ENCODE assay signal across 8 cellular contexts in genomic region chr19:34255546-34255945, GRCh38. TPM values are rescaled to one million over a fixed set of nuclear protein-coding genes. Genes with fewer than 3 reads are reported as not detected.
DNase-seq lines count a peak whose midpoint lies in the region; ATAC-seq and TF ChIP-seq lines count a peak whose summit lies in the region.

No MANE protein-coding gene starts in this region.

- H3K27me3 ChIP-seq in left ventricle myocardium inferior (ENCODE audit: low read depth) (no peaks in the 10 kb centered on the region), mammary epithelial cell (ENCODE audit: insufficient read depth, low read length) (no peaks in the 10 kb centered on the region), mucosa of rectum (ENCODE audit: control insufficient read depth in 2 of 2, insufficient read depth in 2 of 2, low read length in 2 of 2) (no peaks in the 10 kb centered on the region), vagina (no peaks in the 10 kb centered on the region)

- H3K36me3 ChIP-seq in left ventricle myocardium inferior (peaks cover 5% of the 10 kb centered on the region), mammary epithelial cell (ENCODE audit: insufficient read depth, low read length) (no peaks in the 10 kb centered on the region), mucosa of rectum (ENCODE audit: control insufficient read depth in 2 of 2, insufficient read depth in 2 of 2, low read length in 2 of 2) (no peaks in the 10 kb centered on the region), vagina (no peaks in the 10 kb centered on the region)

- no peak for TF ChIP-seq POLR2A in vagina (IDR thresholded peaks at IDR 0.05)

- dilution Hi-C loops in mammary epithelial cell (cut with HindIII; ENCODE audit: low sequenced_read_pairs): no loop called here

- H3K9ac ChIP-seq in mammary epithelial cell (ENCODE audit: insufficient read depth, low read length): peak overlapping the region; percentile 76
- peak overlapping the region; percentile 72 to 95 for H3K9ac ChIP-seq in mucosa of rectum (ENCODE audit: low read depth in 1 of 2, low read length in 2 of 2)

- BruUV-seq in mammary epithelial cell (replicated peaks; lab: Mats Ljungman, UMichigan): no TSS peak

- CTCF ChIA-PET in mammary epithelial cell (lab: Charles Lee; ENCODE audit: low non-redundant PET): no interaction called here

- H2AFZ ChIP-seq in mammary epithelial cell (ENCODE audit: low read depth, low read length): peak overlapping the region; percentile 98

- DNase-seq in left ventricle myocardium inferior: no peak
- no peak for DNase-seq in left ventricle myocardium superior
- no peak for DNase-seq in mammary epithelial cell
- no peak for DNase-seq in vagina (ENCODE audit: extremely low spot score in 2 of 2)
- DNase-seq in SHP77 (lab: John Stamatoyannopoulos, UW): no peak
- no peak for DNase-seq in T1000 (lab: John Stamatoyannopoulos, UW)
- DNase-seq in HPDE6-E6E7 (ENCODE audit: extremely low spot score): no peak

- TF ChIP-seq CTCF in left ventricle myocardium inferior (IDR thresholded peaks at IDR 0.05; ENCODE audit: borderline replicate concordance) (no peak), mammary epithelial cell (conservative IDR thresholded peaks at IDR 0.05 in 1 of 2, IDR thresholded peaks at IDR 0.05 in 1 of 2; ENCODE audit: extremely low read depth in 1 of 2, insufficient read depth in 1 of 2, low read depth in 1 of 2, low read length in 2 of 2) (no peak), vagina (IDR thresholded peaks at IDR 0.05) (no peak)

- H3K4me3 ChIP-seq in left ventricle myocardium inferior: peak overlapping the region; percentile 87
- peak overlapping the region; percentile 87 to 89 (median 88) for H3K4me3 ChIP-seq in mammary epithelial cell (replicated peaks in 1 of 3; ENCODE audit: insufficient read depth in 1 of 3, low read depth in 2 of 3, low read length in 3 of 3)
- H3K4me3 ChIP-seq in mucosa of rectum (ENCODE audit: low read length in 2 of 2): peak overlapping the region; percentile 81 to 89
- peak overlapping the region; percentile 93 to 100 for H3K4me3 ChIP-seq in vagina

- 29% methylated on average over 9 of the region's 9 CpGs for WGBS in mammary epithelial cell (ENCODE audit: low coverage, missing lambda C conversion rate)

- no peaks in the 10 kb centered on the region for H4K20me1 ChIP-seq in mammary epithelial cell (ENCODE audit: insufficient read depth, low read length)

- peak overlapping the region; percentile 96 for H3K27ac ChIP-seq in left ventricle myocardium inferior (replicated peaks)
- peak overlapping the region; percentile 49 for H3K27ac ChIP-seq in mammary epithelial cell (ENCODE audit: insufficient read depth, low read depth, low read length)
- H3K27ac ChIP-seq in mucosa of rectum (ENCODE audit: low read depth in 2 of 2, low read length in 2 of 2): no peak overlapping the region
- peak overlapping the region; percentile 95 for H3K27ac ChIP-seq in vagina

- H3K9me3 ChIP-seq in left ventricle myocardium inferior (replicated peaks) (no peaks in the 10 kb centered on the region), mammary epithelial cell (replicated peaks; ENCODE audit: insufficient read depth, low read length) (no peaks in the 10 kb centered on the region), mucosa of rectum (ENCODE audit: control insufficient read depth in 2 of 2, low read length in 2 of 2) (no peaks in the 10 kb centered on the region), vagina (no peaks in the 10 kb centered on the region)

- no peak for ATAC-seq in left ventricle myocardium superior

- intact Hi-C loops in left ventricle myocardium inferior (cut with micrococcal nuclease) (loop anchor here (10.0 kb wide), 1 partner anchor 79 kb away; no protein-coding TSS in a partner anchor), left ventricle myocardium superior (cut with micrococcal nuclease) (no loop called here), mammary epithelial cell (cut with micrococcal nuclease) (loop anchor here (2.0 kb wide), 1 partner anchor 81 kb away; no protein-coding TSS in a partner anchor), vagina (cut with DNase I) (no loop called here)

- peaks cover 56% of the 10 kb centered on the region for H3K4me1 ChIP-seq in left ventricle myocardium inferior
- H3K4me1 ChIP-seq in mammary epithelial cell (ENCODE audit: insufficient read depth, low read length): peaks cover 1% of the 10 kb centered on the region
- peaks cover 13 to 18% of the 10 kb centered on the region in 2 donors for H3K4me1 ChIP-seq in mucosa of rectum (ENCODE audit: control insufficient read depth in 2 of 2, insufficient read depth in 2 of 2, low read length in 2 of 2)
- H3K4me1 ChIP-seq in vagina: peaks cover 45% of the 10 kb centered on the region

- in situ Hi-C loops in mammary epithelial cell (cut with MboI; ENCODE audit: low sequenced_read_pairs in 2 of 2): no loop called here

- H3K79me2 ChIP-seq in mammary epithelial cell (ENCODE audit: insufficient read depth, low read length): peaks cover 38% of the 10 kb centered on the region

- H3K4me2 ChIP-seq in mammary epithelial cell (ENCODE audit: insufficient read depth, low read depth, low read length): peak overlapping the region; percentile 94

RNA-seq across cellular contexts. Expression of gene GARRE1, which starts 1.2 kb away (rescaled TPM):
- 20.9 TPM for total RNA-seq in left ventricle myocardium inferior
- 19.8 TPM for total RNA-seq in left ventricle myocardium superior
- 10 to 100 TPM; 11.3 to 13.0 TPM for total RNA-seq in mammary epithelial cell
- polyA plus RNA-seq in mammary epithelial cell: 4.5 TPM
- 11.9 TPM for polyA minus RNA-seq in mammary epithelial cell
- 28.5 TPM for total RNA-seq in vagina

Comparison
In these comparisons a context has a peak if more than half of its experiments do, and no peak if none do; other contexts are left out.
1. intact Hi-C loops: an anchor here in left ventricle myocardium inferior (10.0 kb wide) and mammary epithelial cell (2.0 kb wide); none called in left ventricle myocardium superior and vagina.
2. H3K27ac ChIP-seq: peak in left ventricle myocardium inferior (single experiment), mammary epithelial cell (single experiment) and vagina (single experiment); none in mucosa of rectum (0 of 2).
3. Peak in every context shown above with its lines, with median percentiles within 50 percentile points of each other: H3K4me3 ChIP-seq.